28 cellular contexts compared by ENCODE assay signal in the genomic region with DNA sequence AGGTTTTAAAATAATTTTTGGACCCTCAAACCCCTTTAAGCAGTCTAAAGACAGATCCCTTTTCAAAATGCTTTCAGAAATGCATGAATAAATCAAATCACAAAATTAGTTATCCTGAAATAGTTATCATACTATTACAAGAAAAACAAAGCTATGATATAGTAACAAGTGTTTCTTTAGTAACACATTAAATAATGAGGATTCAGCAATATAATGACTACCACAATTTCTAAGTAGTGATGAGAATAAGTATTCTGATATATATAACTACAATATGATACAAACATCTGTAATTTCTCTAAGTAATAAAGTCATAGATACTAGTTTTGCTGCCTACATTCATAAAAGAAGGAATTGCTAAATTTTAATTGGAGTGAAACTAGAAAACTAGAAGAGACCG.
"Had no signal": no experiment of that assay in that cellular context is flagged by ENCODE, and none has a peak within 500 bp of the region (broad histone marks: within the 10 kb centered on the region; RNA-seq: fewer than 3 reads in every experiment).

No MANE protein-coding gene starts in this region.

- H3K4me1 Mint-ChIP-seq: nephron, neural progenitor cell had no signal

- H3K4me1 ChIP-seq: neural progenitor cell, parathyroid adenoma, psoas muscle, right lobe of liver, tibial nerve, upper lobe of left lung had no signal

- H3K4me3 Mint-ChIP-seq: natural killer cell; nephron; neural progenitor cell; stimulated activated effector memory CD8-positive, alpha-beta T cell treated with anti-CD3 and anti-CD28 coated beads, Interleukin-12 subunit alpha, Interleukin-12 subunit beta, amount 100 ng/mL, for 72 hours; stimulated activated naive B cell treated with anti-CD40 and anti-IgM and Interleukin-4, amounts not matched to agents 10 μg/mL and 1 μg/mL and 100 μg/mL, for 72 hours; stimulated activated naive CD8-positive, alpha-beta T cell treated with anti-CD3 and anti-CD28 coated beads, Interleukin-15, Interleukin-2, amounts not matched to agents 100 ng/mL and 50 ng/mL, for 24 hours had no signal

- ATAC-seq: natural killer cell; psoas muscle; right cardiac atrium; right lobe of liver; stimulated activated effector memory CD8-positive, alpha-beta T cell treated with anti-CD3 and anti-CD28 coated beads, Interleukin-12 subunit alpha, Interleukin-12 subunit beta, amount 100 ng/mL, for 72 hours; stimulated activated naive B cell treated with anti-CD40 and anti-IgM and Interleukin-4, amounts not matched to agents 10 μg/mL and 1 μg/mL and 100 μg/mL, for 72 hours had no signal

- H3K9me3 ChIP-seq: ovary, psoas muscle, right lobe of liver, sigmoid colon, stomach, thoracic aorta, thyroid gland, tibial nerve, upper lobe of left lung had no signal

- H3K27ac ChIP-seq: neural progenitor cell, ovary, parathyroid adenoma, psoas muscle, right lobe of liver, sigmoid colon, stomach, thoracic aorta, thyroid gland, tibial nerve, upper lobe of left lung had no signal

- H3K4me3 ChIP-seq: neural progenitor cell, ovary, psoas muscle, right lobe of liver, sigmoid colon, stomach, thoracic aorta, thyroid gland, tibial nerve, upper lobe of left lung had no signal

- H3K9me3 Mint-ChIP-seq: natural killer cell; stimulated activated effector memory CD8-positive, alpha-beta T cell treated with anti-CD3 and anti-CD28 coated beads, Interleukin-12 subunit alpha, Interleukin-12 subunit beta, amount 100 ng/mL, for 72 hours; stimulated activated naive B cell treated with anti-CD40 and anti-IgM and Interleukin-4, amounts not matched to agents 10 μg/mL and 1 μg/mL and 100 μg/mL, for 72 hours had no signal

- H3K36me3 Mint-ChIP-seq: natural killer cell; stimulated activated effector memory CD8-positive, alpha-beta T cell treated with anti-CD3 and anti-CD28 coated beads, Interleukin-12 subunit alpha, Interleukin-12 subunit beta, amount 100 ng/mL, for 72 hours had no signal

- H2AFZ ChIP-seq: neural progenitor cell, parathyroid adenoma had no signal

- H3K36me3 ChIP-seq: neural progenitor cell, ovary, right lobe of liver, sigmoid colon, stomach, thoracic aorta, thyroid gland, tibial nerve, upper lobe of left lung had no signal

- H3K27me3 Mint-ChIP-seq: progenitor cell of endocrine pancreas; stimulated activated naive B cell treated with anti-CD40 and anti-IgM and Interleukin-4, amounts not matched to agents 10 μg/mL and 1 μg/mL and 100 μg/mL, for 72 hours; stimulated activated naive CD8-positive, alpha-beta T cell treated with anti-CD3 and anti-CD28 coated beads, Interleukin-15, Interleukin-2, amounts not matched to agents 100 ng/mL and 50 ng/mL, for 24 hours had no signal

- DNase-seq: natural killer cell; occipital lobe; ovary; posterior cingulate gyrus; psoas muscle; right cardiac atrium; right lobe of liver; sigmoid colon; small intestine; stimulated activated CD4-positive, alpha-beta T cell treated with anti-CD3 and anti-CD28 coated beads, Interleukin-15, amount 100 ng/mL, for 24 hours; stimulated activated CD4-positive, alpha-beta T cell treated with anti-CD3 and anti-CD28 coated beads, Interleukin-2, amount 100 ng/mL, for 24 hours; stimulated activated CD4-positive, alpha-beta T cell treated with anti-CD3 and anti-CD28 coated beads, Interleukin-2, amount 100 ng/mL, for 48 hours; stimulated activated CD4-positive, alpha-beta T cell treated with anti-CD3 and anti-CD28 coated beads, Interleukin-4, amount 100 ng/mL, for 24 hours; stimulated activated naive B cell treated with anti-CD40 and anti-IgM and Interleukin-4, amounts not matched to agents 10 μg/mL and 1 μg/mL and 100 μg/mL, for 72 hours; stimulated activated naive CD4-positive, alpha-beta T cell treated with Interleukin-2 at 50 U/mL for 16 hours; stomach; thyroid gland; trophoblast cell; upper lobe of left lung had no signal

- FAIRE-seq: small intestine, urothelium cell line had no signal

- H3K9ac ChIP-seq: neural progenitor cell, parathyroid adenoma had no signal

- H3K4me2 ChIP-seq: neural progenitor cell had no signal

- H3K27me3 ChIP-seq: neural progenitor cell, ovary, right lobe of liver, sigmoid colon, stomach, thyroid gland, tibial nerve, upper lobe of left lung had no signal

- H3K27ac Mint-ChIP-seq: nephron; neural progenitor cell; progenitor cell of endocrine pancreas; stimulated activated effector memory CD8-positive, alpha-beta T cell treated with anti-CD3 and anti-CD28 coated beads, Interleukin-12 subunit alpha, Interleukin-12 subunit beta, amount 100 ng/mL, for 72 hours; stimulated activated naive B cell treated with anti-CD40 and anti-IgM and Interleukin-4, amounts not matched to agents 10 μg/mL and 1 μg/mL and 100 μg/mL, for 72 hours; stimulated activated naive CD8-positive, alpha-beta T cell treated with anti-CD3 and anti-CD28 coated beads, Interleukin-15, Interleukin-2, amounts not matched to agents 100 ng/mL and 50 ng/mL, for 24 hours had no signal
